Comparison of ENCODE assay signal across 15 cellular contexts in genomic region chr4:11418610-11419009, GRCh38. TPM values are rescaled to one million over a fixed set of nuclear protein-coding genes. Genes with fewer than 3 reads are reported as not detected.
DNase-seq lines count a peak whose midpoint lies in the region; ATAC-seq, FAIRE-seq and TF ChIP-seq lines count a peak whose summit lies in the region.
"Had no signal": no experiment of that assay in that cellular context is flagged by ENCODE, and none has a peak within 500 bp of the region (broad histone marks: within the 10 kb centered on the region; RNA-seq: fewer than 3 reads in every experiment).

No MANE protein-coding gene starts in this region.

- H3K4me1 ChIP-seq in heart left ventricle: peaks cover 0 to 5% (median 0%) of the 10 kb centered on the region in 12 donors

- peak in 8 of 12 donors; percentile 7 to 43 (median 24) for TF ChIP-seq CTCF in heart left ventricle (IDR thresholded peaks at IDR 0.05)
- peak; percentile 3 for TF ChIP-seq CTCF in bronchial epithelial cell (IDR thresholded peaks at IDR 0.05; ENCODE audit: insufficient read depth, low read length, severe bottlenecking)

- ATAC-seq in heart left ventricle (peak in 3 of 4 donors; percentile 30 to 46 (median 36)), Right ventricle myocardium superior (ENCODE audit: poor library complexity) (no peak), HG02623 (IDR thresholded peaks at IDR 0.05; ENCODE audit: unreplicated experiment) (no peak)
- ATAC-seq: K562 had no signal

- TF ChIP-seq POLR2A in heart left ventricle (IDR thresholded peaks at IDR 0.05): no peak
- no peak for TF ChIP-seq POLR2A in erythroblast (IDR thresholded peaks at IDR 0.05; ENCODE audit: low read length)

- H3K4me3 ChIP-seq in heart left ventricle (no peak overlapping the region), bronchial epithelial cell (ENCODE audit: low read depth, low read length) (no peak overlapping the region)
- H3K4me3 ChIP-seq: K562 had no signal

- H3K27ac Mint-ChIP-seq in T-helper 2 cell treated with Interferon-gamma antibody and Interleukin-4, amounts not matched to agents 5 μg/mL and 100 μg/mL, for 36 hours: no peak overlapping the region
- H3K27ac Mint-ChIP-seq: activated B cell treated with CpG ODN at 0.5 μM for 24 hours; stimulated activated naive CD8-positive, alpha-beta T cell treated with anti-CD3 and anti-CD28 coated beads, Interleukin-15, Interleukin-2, amounts not matched to agents 100 ng/mL and 50 ng/mL, for 24 hours had no signal

- no peaks in the 10 kb centered on the region for H3K9me3 ChIP-seq in heart left ventricle

- DNase-seq in heart left ventricle (no peak), Right ventricle myocardium superior (no peak), Kasumi-1 (lab: John Stamatoyannopoulos, UW) (peak; percentile 32 to 47), bronchial epithelial cell (ENCODE audit: low read depth) (no peak), erythroblast (lab: John Stamatoyannopoulos, UW) (no peak)
- DNase-seq in stimulated activated CD8-positive, alpha-beta memory T cell treated with anti-CD3 and anti-CD28 coated beads, Interleukin-4, amount 100 ng/mL, for 48 hours: peak; percentile 31
- no peak for DNase-seq in T-helper 2 cell treated with Interferon-gamma antibody and Interleukin-4, amounts not matched to agents 5 μg/mL and 100 μg/mL, for 36 hours (ENCODE audit: low spot score)
- DNase-seq: activated B cell treated with CpG ODN at 0.5 μM for 24 hours, activated gamma-delta T cell, foreskin fibroblast, H7 had no signal

- H3K4me3 Mint-ChIP-seq in T-helper 2 cell treated with Interferon-gamma antibody and Interleukin-4, amounts not matched to agents 5 μg/mL and 100 μg/mL, for 36 hours: no peak overlapping the region
- H3K4me3 Mint-ChIP-seq: activated B cell treated with CpG ODN at 0.5 μM for 24 hours; CD4-positive, CD25-positive, alpha-beta regulatory T cell; stimulated activated naive CD8-positive, alpha-beta T cell treated with anti-CD3 and anti-CD28 coated beads, Interleukin-15, Interleukin-2, amounts not matched to agents 100 ng/mL and 50 ng/mL, for 24 hours had no signal

- H3K36me3 ChIP-seq in heart left ventricle: no peaks in the 10 kb centered on the region
- no peaks in the 10 kb centered on the region for H3K36me3 ChIP-seq in bronchial epithelial cell (ENCODE audit: control insufficient read depth, insufficient read depth, low read length)

- H3K27me3 ChIP-seq in heart left ventricle: no peaks in the 10 kb centered on the region
- H3K27me3 ChIP-seq in bronchial epithelial cell (ENCODE audit: control insufficient read depth, insufficient read depth, low read length): no peaks in the 10 kb centered on the region

- intact Hi-C loops in heart left ventricle (cut with DNase I): loop anchor here in 2 of 10 donors (5.0 kb wide), 1 partner anchor 304 kb away; no protein-coding TSS in a partner anchor
- intact Hi-C loops in Right ventricle myocardium superior (cut with DNase I): no loop called here

- FAIRE-seq in bronchial epithelial cell (lab: Jason Lieb, UNC): peak; percentile 70
- FAIRE-seq: K562 had no signal

- no peaks in the 10 kb centered on the region for H3K4me1 Mint-ChIP-seq in T-helper 2 cell treated with Interferon-gamma antibody and Interleukin-4, amounts not matched to agents 5 μg/mL and 100 μg/mL, for 36 hours (ENCODE audit: low read depth)
- H3K4me1 Mint-ChIP-seq: CD4-positive, CD25-positive, alpha-beta regulatory T cell had no signal

- H3K9me3 Mint-ChIP-seq in T-helper 2 cell treated with Interferon-gamma antibody and Interleukin-4, amounts not matched to agents 5 μg/mL and 100 μg/mL, for 36 hours: no peaks in the 10 kb centered on the region
- H3K9me3 Mint-ChIP-seq: activated B cell treated with CpG ODN at 0.5 μM for 24 hours; CD4-positive, CD25-positive, alpha-beta regulatory T cell; stimulated activated naive CD8-positive, alpha-beta T cell treated with anti-CD3 and anti-CD28 coated beads, Interleukin-15, Interleukin-2, amounts not matched to agents 100 ng/mL and 50 ng/mL, for 24 hours had no signal

- H3K36me3 Mint-ChIP-seq in T-helper 2 cell treated with Interferon-gamma antibody and Interleukin-4, amounts not matched to agents 5 μg/mL and 100 μg/mL, for 36 hours (ENCODE audit: low read depth): no peaks in the 10 kb centered on the region
- H3K36me3 Mint-ChIP-seq: CD4-positive, CD25-positive, alpha-beta regulatory T cell had no signal

- H3K27ac ChIP-seq in heart left ventricle: no peak overlapping the region

- H3K27me3 Mint-ChIP-seq in T-helper 2 cell treated with Interferon-gamma antibody and Interleukin-4, amounts not matched to agents 5 μg/mL and 100 μg/mL, for 36 hours (ENCODE audit: low read depth): peaks cover 4% of the 10 kb centered on the region
- H3K27me3 Mint-ChIP-seq: activated B cell treated with CpG ODN at 0.5 μM for 24 hours; CD4-positive, CD25-positive, alpha-beta regulatory T cell; stimulated activated naive CD8-positive, alpha-beta T cell treated with anti-CD3 and anti-CD28 coated beads, Interleukin-15, Interleukin-2, amounts not matched to agents 100 ng/mL and 50 ng/mL, for 24 hours had no signal

RNA-seq across cellular contexts. Expression of gene HS3ST1, which starts 10.1 kb away (rescaled TPM):
- total RNA-seq in heart left ventricle (1 to 10 TPM in 6 of 9 donors, under 1 TPM in 3; 0.33 to 2.5 (median 1.1) TPM), Right ventricle myocardium superior (1.2 TPM), bronchial epithelial cell (1.8 and 2.4 TPM in 2 replicates)
- polyA plus RNA-seq in heart left ventricle: 1 to 10 TPM in 1 of 2 donors, under 1 TPM in 1; 0.30 to 1.5 TPM
- total RNA-seq: CD4-positive, CD25-positive, alpha-beta regulatory T cell had no signal
- polyA plus RNA-seq: K562 had no signal

Comparison
In these comparisons a context has a peak if more than half of its experiments do, and no peak if none do; other contexts are left out.
1. ATAC-seq: peak in heart left ventricle (3 of 4); none in Right ventricle myocardium superior (single experiment) and HG02623 (single experiment).
2. DNase-seq: peak in Kasumi-1 (2 of 2) and stimulated activated CD8-positive, alpha-beta memory T cell treated with anti-CD3 and anti-CD28 coated beads, Interleukin-4, amount 100 ng/mL, for 48 hours (single experiment); none in heart left ventricle (0 of 5), Right ventricle myocardium superior (single experiment), bronchial epithelial cell (single experiment), erythroblast (0 of 2) and T-helper 2 cell treated with Interferon-gamma antibody and Interleukin-4, amounts not matched to agents 5 μg/mL and 100 μg/mL, for 36 hours (single experiment).